In genomic region chr2:86201951-86202692, GRCh38 we compare ENCODE assay signal across 10 cellular contexts. TPM values are rescaled to one million over a fixed set of nuclear protein-coding genes. Genes with fewer than 3 reads are reported as not detected.
DNase-seq lines count a peak whose midpoint lies in the region; ATAC-seq, FAIRE-seq and TF ChIP-seq lines count a peak whose summit lies in the region.
"Had no signal": no experiment of that assay in that cellular context is flagged by ENCODE, and none has a peak within 500 bp of the region (broad histone marks: within the 10 kb centered on the region; RNA-seq: fewer than 3 reads in every experiment).

No MANE protein-coding gene starts in this region.

- H3K36me3 ChIP-seq in left ventricle myocardium inferior (peaks cover 14% of the 10 kb centered on the region), iPS-20b (ENCODE audit: insufficient read depth, low read depth, low read length) (peaks cover 18% of the 10 kb centered on the region), small intestine (ENCODE audit: control insufficient read depth in 2 of 2, insufficient read depth in 2 of 2, low read length in 2 of 2) (peaks cover 1 to 5% of the 10 kb centered on the region in 2 donors)

- 65 to 81% (median 66%) methylated on average over 6 of the region's 6 CpGs for WGBS in small intestine, 3 donors

- no peaks in the 10 kb centered on the region for H3K27me3 Mint-ChIP-seq in activated T-helper 17 cell treated with anti-CD3 and anti-CD28 coated beads, Interleukin-2, amount 50 U/mL, for 72 hours

- H3K27me3 ChIP-seq in left ventricle myocardium inferior (ENCODE audit: low read depth) (no peaks in the 10 kb centered on the region), iPS-20b (ENCODE audit: insufficient read depth, low read length) (no peaks in the 10 kb centered on the region), small intestine (ENCODE audit: control insufficient read depth in 2 of 2, insufficient read depth in 2 of 2, low read length in 2 of 2) (no peaks in the 10 kb centered on the region)

- intact Hi-C loops in left ventricle myocardium inferior (cut with micrococcal nuclease): no loop called here
- intact Hi-C loops in Right ventricle myocardium inferior (cut with DNase I): no loop called here

- no peak for DNase-seq in left ventricle myocardium inferior
- no peak for DNase-seq in Right ventricle myocardium inferior (ENCODE audit: missing footprints)
- no peak for DNase-seq in small intestine
- DNase-seq in NCI-H187 (lab: John Stamatoyannopoulos, UW): no peak
- no peak for DNase-seq in GM12891 (ENCODE audit: insufficient read length, low spot score)

- H3K9me3 Mint-ChIP-seq in activated T-helper 17 cell treated with anti-CD3 and anti-CD28 coated beads, Interleukin-2, amount 50 U/mL, for 72 hours: no peaks in the 10 kb centered on the region

- H3K27ac Mint-ChIP-seq in activated T-helper 17 cell treated with anti-CD3 and anti-CD28 coated beads, Interleukin-2, amount 50 U/mL, for 72 hours: peak overlapping the region; percentile 15

- peak overlapping the region; percentile 3 for H3K4me3 ChIP-seq in left ventricle myocardium inferior
- H3K4me3 ChIP-seq in iPS-20b (ENCODE audit: low read length): peak overlapping the region; percentile 17; the same call in 1 of the 2 replicates
- H3K4me3 ChIP-seq in small intestine (ENCODE audit: low read depth in 1 of 2, low read length in 2 of 2): no peak overlapping the region

- peaks cover 70% of the 10 kb centered on the region for H3K4me1 ChIP-seq in left ventricle myocardium inferior
- peaks cover 10% of the 10 kb centered on the region; the same call in 1 of the 2 replicates for H3K4me1 ChIP-seq in iPS-20b (ENCODE audit: insufficient read depth, low read length)
- peaks cover 0 to 2% of the 10 kb centered on the region in 2 donors for H3K4me1 ChIP-seq in small intestine (ENCODE audit: control insufficient read depth in 2 of 2, insufficient read depth in 1 of 2, low read depth in 1 of 2, low read length in 1 of 2)
- H3K4me1 ChIP-seq: parathyroid adenoma had no signal

- peaks cover 9% of the 10 kb centered on the region for H3K4me1 Mint-ChIP-seq in activated T-helper 17 cell treated with anti-CD3 and anti-CD28 coated beads, Interleukin-2, amount 50 U/mL, for 72 hours

- no peak for FAIRE-seq in small intestine (lab: Jason Lieb, UNC)
- FAIRE-seq in GM12891 (lab: Jason Lieb, UNC): no peak

- H3K9me3 ChIP-seq in left ventricle myocardium inferior (replicated peaks) (no peaks in the 10 kb centered on the region), iPS-20b (ENCODE audit: insufficient read depth, low read depth, low read length) (no peaks in the 10 kb centered on the region), small intestine (ENCODE audit: control insufficient read depth, low read depth) (no peaks in the 10 kb centered on the region)

- peak overlapping the region; percentile 87 for H3K4me3 Mint-ChIP-seq in activated T-helper 17 cell treated with anti-CD3 and anti-CD28 coated beads, Interleukin-2, amount 50 U/mL, for 72 hours

- TF ChIP-seq POLR2A in GM12891 (IDR thresholded peaks at IDR 0.05; ENCODE audit: low read depth, low read length): no peak

- H3K27ac ChIP-seq in left ventricle myocardium inferior (replicated peaks): peak overlapping the region; percentile 65
- no peak overlapping the region for H3K27ac ChIP-seq in iPS-20b (ENCODE audit: low read length)
- no peak overlapping the region for H3K27ac ChIP-seq in small intestine (ENCODE audit: low read depth in 1 of 2, low read length in 1 of 2)
- H3K27ac ChIP-seq: C4-2B, parathyroid adenoma had no signal

- H3K9ac ChIP-seq in iPS-20b (ENCODE audit: low read depth, low read length): peak overlapping the region; percentile 3; the same call in 1 of the 2 replicates
- H3K9ac ChIP-seq: parathyroid adenoma had no signal

- peaks cover 47% of the 10 kb centered on the region for H3K36me3 Mint-ChIP-seq in activated T-helper 17 cell treated with anti-CD3 and anti-CD28 coated beads, Interleukin-2, amount 50 U/mL, for 72 hours (ENCODE audit: low read depth)

- TF ChIP-seq CTCF in left ventricle myocardium inferior (IDR thresholded peaks at IDR 0.05; ENCODE audit: borderline replicate concordance): peak; percentile 38

- ATAC-seq in Right ventricle myocardium inferior (no peak), HG03135 (IDR thresholded peaks at IDR 0.05; ENCODE audit: unreplicated experiment) (no peak)
- ATAC-seq in activated T-helper 17 cell treated with anti-CD3 and anti-CD28 coated beads, Interleukin-2, amount 50 U/mL, for 72 hours (replicated peaks): no peak

TF ChIP-seq in GM12891, 5 proteins besides CTCF, POLR2A, EP300 and RAD21:
- TF ChIP-seq POU2F2 (IDR thresholded peaks at IDR 0.05; ENCODE audit: low read depth, low read length) (no peak), PAX5 (IDR thresholded peaks at IDR 0.05; ENCODE audit: insufficient read depth, low read length, severe bottlenecking) (no peak), TAF1 (IDR thresholded peaks at IDR 0.05; ENCODE audit: low read depth, low read length) (no peak), POLR2AphosphoS5 (IDR thresholded peaks at IDR 0.05; ENCODE audit: low read depth, low read length) (no peak), SPI1 (IDR thresholded peaks at IDR 0.05; ENCODE audit: low read depth, low read length) (no peak)

RNA-seq across cellular contexts. Expression of gene MRPL35, which starts 2.9 kb away (rescaled TPM):
- total RNA-seq in left ventricle myocardium inferior (111 TPM), Right ventricle myocardium inferior (96.9 TPM)
- total RNA-seq in activated T-helper 17 cell treated with anti-CD3 and anti-CD28 coated beads, Interleukin-2, amount 50 U/mL, for 72 hours: 10 to 100 TPM; 39.4 to 59.5 TPM
- 10 to 100 TPM; 65.4 to 78.5 (median 78.5) TPM for polyA plus RNA-seq in small intestine
- polyA plus RNA-seq in GM12891 (2012; ENCODE audit: low read depth, missing spikeins): 59.4 TPM

RNA-seq across cellular contexts. Expression of gene IMMT, which starts 6.9 kb away (rescaled TPM):
- total RNA-seq in left ventricle myocardium inferior (288 TPM), Right ventricle myocardium inferior (287 TPM)
- total RNA-seq in activated T-helper 17 cell treated with anti-CD3 and anti-CD28 coated beads, Interleukin-2, amount 50 U/mL, for 72 hours: 100 to 1,000 TPM; 138 to 163 TPM
- polyA plus RNA-seq in small intestine: 10 to 100 TPM; 69.2 to 82.1 (median 71.2) TPM
- 77.0 TPM for polyA plus RNA-seq in GM12891 (2012; ENCODE audit: low read depth, missing spikeins)

Comparison
In these comparisons a context has a peak if more than half of its experiments do, and no peak if none do; other contexts are left out.
1. H3K4me3 ChIP-seq: peak in left ventricle myocardium inferior (single experiment) and iPS-20b (single experiment); none in small intestine (0 of 2).